ENCODE assay signal across 14 cellular contexts in genomic region chr6:166413491-166413951, GRCh38.
"Had no signal": no experiment of that assay in that cellular context is flagged by ENCODE, and none has a peak within 500 bp of the region (broad histone marks: within the 10 kb centered on the region; RNA-seq: fewer than 3 reads in every experiment).

No MANE protein-coding gene starts in this region.

- ATAC-seq: esophagus mucosa; gastrocnemius medialis; left lung; SK-N-SH treated with all-trans-retinoic acid at 6 μM for 48 hours; stimulated activated naive CD8-positive, alpha-beta T cell treated with anti-CD3 and anti-CD28 coated beads, Interleukin-15, Interleukin-2, amounts not matched to agents 100 U/mL and 50 U/mL, for 24 hours had no signal

- H3K4me1 Mint-ChIP-seq: brain, mesothelial cell of epicardium, neural crest cell had no signal

- H3K27ac Mint-ChIP-seq: brain, mesothelial cell of epicardium, progenitor cell of endocrine pancreas had no signal

- H3K4me1 ChIP-seq: gastrocnemius medialis, left lung, transverse colon had no signal

- H3K27ac ChIP-seq: gastrocnemius medialis, left lung, transverse colon had no signal

- H3K4me3 Mint-ChIP-seq: brain, mesothelial cell of epicardium, neural crest cell had no signal

- DNase-seq: activated CD4-positive, alpha-beta T cell treated with anti-CD3 and anti-CD28 coated beads, Interleukin-2, amount 50 U/mL, for 4 hours; anterior cingulate cortex; cortex of kidney; gastrocnemius medialis; left lung; stimulated activated naive CD8-positive, alpha-beta T cell treated with anti-CD3 and anti-CD28 coated beads, Interleukin-15, Interleukin-2, amounts not matched to agents 100 U/mL and 50 U/mL, for 24 hours; T1000; transverse colon had no signal

- H3K36me3 ChIP-seq: transverse colon had no signal

- H3K4me3 ChIP-seq: gastrocnemius medialis, left lung, transverse colon had no signal

- H3K9me3 ChIP-seq: gastrocnemius medialis, left lung, transverse colon had no signal

- H3K27me3 ChIP-seq: gastrocnemius medialis, left lung, transverse colon had no signal

- H3K27me3 Mint-ChIP-seq: brain, progenitor cell of endocrine pancreas had no signal
